Comparison of ENCODE assay signal across 8 cellular contexts in the genomic region with DNA sequence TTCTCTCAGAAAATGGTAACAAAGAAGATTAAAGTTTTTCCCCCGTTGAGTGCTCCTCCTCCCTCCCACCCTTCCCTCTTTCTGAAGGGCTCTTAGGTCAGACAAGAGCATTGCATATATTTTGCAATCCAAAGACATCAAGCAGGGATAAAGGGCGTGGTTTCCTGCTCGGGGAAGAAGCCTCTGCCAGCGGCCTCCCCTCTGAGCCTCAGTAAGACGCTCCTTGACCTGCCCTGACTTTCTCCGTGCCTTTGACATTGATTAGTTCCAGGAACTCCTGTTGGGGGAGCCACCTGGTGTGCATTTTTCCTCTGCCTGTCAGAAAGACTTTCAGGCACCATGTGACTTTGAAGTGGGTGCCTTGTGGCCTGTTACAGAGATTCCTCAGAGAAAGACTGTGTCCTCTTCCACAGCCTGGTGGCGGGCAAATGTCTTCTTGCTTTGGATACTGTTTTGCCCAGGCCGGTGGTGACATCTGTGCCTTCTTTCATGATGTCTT.
DNase-seq lines count a peak whose midpoint lies in the region; ATAC-seq, FAIRE-seq and TF ChIP-seq lines count a peak whose summit lies in the region.

No MANE protein-coding gene starts in this region.

- no peak for ATAC-seq in stimulated activated memory B cell treated with anti-CD40 and anti-IgM and Interleukin-4, amounts not matched to agents 10 μg/mL and 1 μg/mL and 100 μg/mL, for 72 hours
- no peak for ATAC-seq in GM19035 (IDR thresholded peaks at IDR 0.05; ENCODE audit: unreplicated experiment)

- H3K27ac ChIP-seq in testis = no peak overlapping the region

- TF ChIP-seq POLR2A in H54 (IDR thresholded peaks at IDR 0.05; ENCODE audit: low read depth, low read length) (no peak), testis (IDR thresholded peaks at IDR 0.05) (no peak)

- no peak overlapping the region for H3K4me3 ChIP-seq in testis

- H3K4me1 ChIP-seq in testis = no peaks in the 10 kb centered on the region

- H3K27me3 Mint-ChIP-seq in activated T-helper 1 cell treated with anti-CD3 and anti-CD28 coated beads, Interleukin-12 subunit alpha, Interleukin-12 subunit beta, Interleukin-2, Interleukin-4 antibody, amounts not matched to agents 30 ng/mL and 10 ng/mL and 1 ng/mL, durations not matched to agents 14 hours and 24 hours and 36 hours (ENCODE audit: insufficient read depth) = no peaks in the 10 kb centered on the region
- no peaks in the 10 kb centered on the region for H3K27me3 Mint-ChIP-seq in stimulated activated memory B cell treated with anti-CD40 and anti-IgM and Interleukin-4, amounts not matched to agents 10 μg/mL and 1 μg/mL and 100 μg/mL, for 72 hours

- H3K9me3 ChIP-seq in testis = no peaks in the 10 kb centered on the region

- H3K36me3 Mint-ChIP-seq in activated T-helper 1 cell treated with anti-CD3 and anti-CD28 coated beads, Interleukin-12 subunit alpha, Interleukin-12 subunit beta, Interleukin-2, Interleukin-4 antibody, amounts not matched to agents 30 ng/mL and 10 ng/mL and 1 ng/mL, durations not matched to agents 14 hours and 24 hours and 36 hours (ENCODE audit: low read depth) = no peaks in the 10 kb centered on the region
- H3K36me3 Mint-ChIP-seq in stimulated activated memory B cell treated with anti-CD40 and anti-IgM and Interleukin-4, amounts not matched to agents 10 μg/mL and 1 μg/mL and 100 μg/mL, for 72 hours = peaks cover 8% of the 10 kb centered on the region

- no peak overlapping the region for H3K27ac Mint-ChIP-seq in activated T-helper 1 cell treated with anti-CD3 and anti-CD28 coated beads, Interleukin-12 subunit alpha, Interleukin-12 subunit beta, Interleukin-2, Interleukin-4 antibody, amounts not matched to agents 30 ng/mL and 10 ng/mL and 1 ng/mL, durations not matched to agents 14 hours and 24 hours and 36 hours
- no peak overlapping the region for H3K27ac Mint-ChIP-seq in stimulated activated memory B cell treated with anti-CD40 and anti-IgM and Interleukin-4, amounts not matched to agents 10 μg/mL and 1 μg/mL and 100 μg/mL, for 72 hours

- peaks cover 34% of the 10 kb centered on the region for H3K4me1 Mint-ChIP-seq in activated T-helper 1 cell treated with anti-CD3 and anti-CD28 coated beads, Interleukin-12 subunit alpha, Interleukin-12 subunit beta, Interleukin-2, Interleukin-4 antibody, amounts not matched to agents 30 ng/mL and 10 ng/mL and 1 ng/mL, durations not matched to agents 14 hours and 24 hours and 36 hours (ENCODE audit: low read depth)
- H3K4me1 Mint-ChIP-seq in stimulated activated memory B cell treated with anti-CD40 and anti-IgM and Interleukin-4, amounts not matched to agents 10 μg/mL and 1 μg/mL and 100 μg/mL, for 72 hours = peaks cover 32% of the 10 kb centered on the region

- 57 to 59% methylated on average over 8 of the region's 8 CpGs for WGBS in testis, 2 donors

- intact Hi-C loops in activated T-helper 1 cell treated with anti-CD3 and anti-CD28 coated beads, Interleukin-12 subunit alpha, Interleukin-12 subunit beta, Interleukin-2, Interleukin-4 antibody, amounts not matched to agents 30 ng/mL and 10 ng/mL and 1 ng/mL, durations not matched to agents 14 hours and 24 hours and 36 hours (cut with micrococcal nuclease) = loop anchor here (2.0 to 5.0 kb wide), 2 partner anchors 33 to 74 kb away; no protein-coding TSS in a partner anchor
- intact Hi-C loops in testis (cut with DNase I; ENCODE audit: low total_unique reads) = no loop called here

- H3K4me3 Mint-ChIP-seq in activated T-helper 1 cell treated with anti-CD3 and anti-CD28 coated beads, Interleukin-12 subunit alpha, Interleukin-12 subunit beta, Interleukin-2, Interleukin-4 antibody, amounts not matched to agents 30 ng/mL and 10 ng/mL and 1 ng/mL, durations not matched to agents 14 hours and 24 hours and 36 hours = peak overlapping the region; percentile 49
- H3K4me3 Mint-ChIP-seq in stimulated activated memory B cell treated with anti-CD40 and anti-IgM and Interleukin-4, amounts not matched to agents 10 μg/mL and 1 μg/mL and 100 μg/mL, for 72 hours = no peak overlapping the region

- H3K9me3 Mint-ChIP-seq in activated T-helper 1 cell treated with anti-CD3 and anti-CD28 coated beads, Interleukin-12 subunit alpha, Interleukin-12 subunit beta, Interleukin-2, Interleukin-4 antibody, amounts not matched to agents 30 ng/mL and 10 ng/mL and 1 ng/mL, durations not matched to agents 14 hours and 24 hours and 36 hours = peaks cover 5% of the 10 kb centered on the region
- peaks cover 3% of the 10 kb centered on the region for H3K9me3 Mint-ChIP-seq in stimulated activated memory B cell treated with anti-CD40 and anti-IgM and Interleukin-4, amounts not matched to agents 10 μg/mL and 1 μg/mL and 100 μg/mL, for 72 hours

- H3K27me3 ChIP-seq in testis = no peaks in the 10 kb centered on the region

- peak; percentile 20 for DNase-seq in H54 (ENCODE audit: insufficient read length, low spot score)
- peak; percentile 97 for DNase-seq in NCI-H524 (lab: John Stamatoyannopoulos, UW)
- DNase-seq in activated T-helper 1 cell treated with anti-CD3 and anti-CD28 coated beads, Interleukin-12 subunit alpha, Interleukin-12 subunit beta, Interleukin-2, Interleukin-4 antibody, amounts not matched to agents 30 ng/mL and 10 ng/mL and 1 ng/mL, durations not matched to agents 14 hours and 24 hours and 36 hours (ENCODE audit: low spot score) = peak; percentile 1
- peak; percentile 70 for DNase-seq in iPS-NIHi11 (ENCODE audit: low spot score)
- DNase-seq in testis = peak; percentile 23
- no peak for DNase-seq in RPMI8226

- no peak for FAIRE-seq in H54 (lab: Jason Lieb, UNC)

- TF ChIP-seq CTCF in testis (IDR thresholded peaks at IDR 0.05) = no peak

- no peaks in the 10 kb centered on the region for H3K36me3 ChIP-seq in testis (ENCODE audit: low read depth, missing control alignments)
